Comparison of ENCODE assay signal across 12 cellular contexts in genomic region chr6:157079277-157079676, GRCh38.
"Had no signal": no experiment of that assay in that cellular context is flagged by ENCODE, and none has a peak within 500 bp of the region (broad histone marks: within the 10 kb centered on the region; RNA-seq: fewer than 3 reads in every experiment).

No MANE protein-coding gene starts in this region.

- H3K36me3 ChIP-seq: lower lobe of right lung had no signal

- DNase-seq: activated CD8-positive, alpha-beta T cell treated with anti-CD3 and anti-CD28 coated beads for 36 hours; activated naive CD4-positive, alpha-beta T cell; head of caudate nucleus; left cardiac atrium; lower lobe of right lung; spleen; T-helper 1 cell; T1000 had no signal

- H3K27me3 ChIP-seq: spleen had no signal

- H3K27me3 Mint-ChIP-seq: activated CD8-positive, alpha-beta T cell treated with anti-CD3 and anti-CD28 coated beads for 36 hours had no signal

- H3K27ac Mint-ChIP-seq: activated CD8-positive, alpha-beta T cell treated with anti-CD3 and anti-CD28 coated beads for 36 hours had no signal

- ATAC-seq: activated CD8-positive, alpha-beta T cell treated with anti-CD3 and anti-CD28 coated beads for 36 hours; left cardiac atrium; lower lobe of right lung; sciatic nerve had no signal

- H3K9me3 Mint-ChIP-seq: activated CD8-positive, alpha-beta T cell treated with anti-CD3 and anti-CD28 coated beads for 36 hours had no signal

- H3K4me3 Mint-ChIP-seq: activated CD8-positive, alpha-beta T cell treated with anti-CD3 and anti-CD28 coated beads for 36 hours had no signal

- H3K9me3 ChIP-seq: lower lobe of right lung, spleen had no signal

- FAIRE-seq: frontal cortex, urothelium cell line had no signal

- H3K27ac ChIP-seq: lower lobe of right lung, spleen, VCaP had no signal

- H3K4me3 ChIP-seq: lower lobe of right lung, spleen had no signal
